12 cellular contexts compared by ENCODE assay signal in genomic region chr13:98821372-98822237, GRCh38.
A peak's percentile ranks its signal among the peaks of the same experiment; 100 is the strongest.
DNase-seq lines count a peak whose midpoint lies in the region; ATAC-seq, FAIRE-seq and TF ChIP-seq lines count a peak whose summit lies in the region.
"Had no signal": no experiment of that assay in that cellular context is flagged by ENCODE, and none has a peak within 500 bp of the region (broad histone marks: within the 10 kb centered on the region; RNA-seq: fewer than 3 reads in every experiment).

No MANE protein-coding gene starts in this region.

- H3K27ac ChIP-seq in hepatocyte (peak overlapping the region; percentile 84), small intestine (ENCODE audit: low read depth in 1 of 2, low read length in 1 of 2) (peak overlapping the region; percentile 69 to 82), brain microvascular endothelial cell (no peak overlapping the region)

- CTCF ChIA-PET in Caco-2 (lab: Charles Lee) = interaction anchor here (0.6 to 0.8 kb wide), 3 partner anchors 12 to 21 kb away, joined by 3 to 5 read pairs (median 3); no protein-coding TSS in a partner anchor

- H3K9me3 Mint-ChIP-seq in Caco-2 (ENCODE audit: unreplicated experiment) = no peaks in the 10 kb centered on the region
- H3K9me3 Mint-ChIP-seq: activated naive CD4-positive, alpha-beta T cell treated with anti-CD3 and anti-CD28 coated beads, Interleukin-2, amount 50 U/mL, for 24 hours; stimulated activated effector memory CD8-positive, alpha-beta T cell treated with anti-CD3 and anti-CD28 coated beads, Interleukin-12 subunit alpha, Interleukin-12 subunit beta, amount 100 ng/mL, for 72 hours had no signal

- no peaks in the 10 kb centered on the region for H3K79me2 ChIP-seq in hepatocyte

- TF ChIP-seq CTCF in Caco-2 (IDR thresholded peaks at IDR 0.05; ENCODE audit: insufficient read depth in 1 of 2, low read depth in 1 of 2, low read length in 1 of 2, severe bottlenecking in 1 of 2, unreplicated experiment in 1 of 2) (no peak), astrocyte of the spinal cord (IDR thresholded peaks at IDR 0.05; ENCODE audit: low read depth, low read length) (no peak), hepatocyte (IDR thresholded peaks at IDR 0.05; ENCODE audit: poor library complexity) (no peak), brain microvascular endothelial cell (IDR thresholded peaks at IDR 0.05; ENCODE audit: low read depth, low read length, missing control alignments) (no peak)

- H3K4me1 Mint-ChIP-seq in Caco-2 (ENCODE audit: low read depth, unreplicated experiment) = peaks cover 17% of the 10 kb centered on the region
- H3K4me1 Mint-ChIP-seq: stimulated activated effector memory CD8-positive, alpha-beta T cell treated with anti-CD3 and anti-CD28 coated beads, Interleukin-12 subunit alpha, Interleukin-12 subunit beta, amount 100 ng/mL, for 72 hours had no signal

- no peak overlapping the region for H2AFZ ChIP-seq in hepatocyte

- H3K27ac Mint-ChIP-seq in Caco-2 (ENCODE audit: unreplicated experiment) = peak overlapping the region; percentile 10
- H3K27ac Mint-ChIP-seq: activated naive CD4-positive, alpha-beta T cell treated with anti-CD3 and anti-CD28 coated beads, Interleukin-2, amount 50 U/mL, for 24 hours; stimulated activated effector memory CD8-positive, alpha-beta T cell treated with anti-CD3 and anti-CD28 coated beads, Interleukin-12 subunit alpha, Interleukin-12 subunit beta, amount 100 ng/mL, for 72 hours had no signal

- no peaks in the 10 kb centered on the region for H3K9me2 ChIP-seq in hepatocyte (replicated peaks; ENCODE audit: insufficient read depth)

- no peaks in the 10 kb centered on the region for H3K27me3 Mint-ChIP-seq in Caco-2 (ENCODE audit: insufficient read depth, unreplicated experiment)
- H3K27me3 Mint-ChIP-seq: activated naive CD4-positive, alpha-beta T cell treated with anti-CD3 and anti-CD28 coated beads, Interleukin-2, amount 50 U/mL, for 24 hours had no signal

- no peaks in the 10 kb centered on the region for H4K20me1 ChIP-seq in hepatocyte (ENCODE audit: insufficient read depth, poor library complexity, severe bottlenecking)

- H3K4me1 ChIP-seq in Caco-2 (peaks cover 31% of the 10 kb centered on the region), hepatocyte (ENCODE audit: insufficient read depth) (peaks cover 37% of the 10 kb centered on the region), small intestine (ENCODE audit: control insufficient read depth in 2 of 2, insufficient read depth in 1 of 2, low read depth in 1 of 2, low read length in 1 of 2) (peaks cover 12 to 16% of the 10 kb centered on the region in 2 donors)

- BruUV-seq in Caco-2 (replicated peaks; lab: Mats Ljungman, UMichigan) = no TSS peak

- H3K36me3 ChIP-seq in Caco-2 (ENCODE audit: control insufficient read depth, insufficient read depth, low read length) (no peaks in the 10 kb centered on the region), hepatocyte (replicated peaks; ENCODE audit: insufficient read depth, low read depth) (no peaks in the 10 kb centered on the region), small intestine (ENCODE audit: control insufficient read depth in 2 of 2, insufficient read depth in 2 of 2, low read length in 2 of 2) (peaks cover 2 to 7% of the 10 kb centered on the region in 2 donors), brain microvascular endothelial cell (replicated peaks) (peaks cover 5% of the 10 kb centered on the region)

- peak; percentile 54 to 59 for DNase-seq in Caco-2
- DNase-seq in astrocyte of the spinal cord (ENCODE audit: low read depth, low spot score) = peak; percentile 60
- DNase-seq in hepatocyte (ENCODE audit: low spot score) = peak; percentile 73
- peak; percentile 96 for DNase-seq in small intestine
- no peak for DNase-seq in brain microvascular endothelial cell
- DNase-seq in urothelium cell line (ENCODE audit: low spot score) = no peak
- DNase-seq: activated CD4-positive, alpha-beta T cell treated with anti-CD3 and anti-CD28 coated beads for 48 hours; NCI-H524 treated with DMSO at 0.1 percent for 48 hours had no signal

- no peaks in the 10 kb centered on the region for H3K27me3 ChIP-seq in Caco-2 (replicated peaks; ENCODE audit: control insufficient read depth, insufficient read depth, low read length)
- no peaks in the 10 kb centered on the region for H3K27me3 ChIP-seq in hepatocyte
- no peaks in the 10 kb centered on the region for H3K27me3 ChIP-seq in small intestine (ENCODE audit: control insufficient read depth in 2 of 2, insufficient read depth in 2 of 2, low read length in 2 of 2)
- no peaks in the 10 kb centered on the region for H3K27me3 ChIP-seq in brain microvascular endothelial cell (replicated peaks)

- 43% methylated on average over 9 of the region's 9 CpGs for WGBS in hepatocyte (ENCODE audit: low lambda C conversion rate, missing lambda C conversion rate)
- 29 to 51% (median 41%) methylated on average over 9 of the region's 9 CpGs for WGBS in small intestine, 3 donors

- ATAC-seq in HG03025 (IDR thresholded peaks at IDR 0.05; ENCODE audit: low FRiP score, unreplicated experiment) = no peak
- no peak for ATAC-seq in GM19455 (IDR thresholded peaks at IDR 0.05; ENCODE audit: unreplicated experiment)
- ATAC-seq: stimulated activated effector memory CD8-positive, alpha-beta T cell treated with anti-CD3 and anti-CD28 coated beads, Interleukin-12 subunit alpha, Interleukin-12 subunit beta, amount 100 ng/mL, for 72 hours had no signal

- peak; percentile 62 for FAIRE-seq in small intestine (lab: Jason Lieb, UNC)
- no peak for FAIRE-seq in urothelium cell line (lab: Jason Lieb, UNC)

- H3K9me3 ChIP-seq in Caco-2 (no peaks in the 10 kb centered on the region), hepatocyte (ENCODE audit: low read depth) (no peaks in the 10 kb centered on the region), small intestine (ENCODE audit: control insufficient read depth, low read depth) (no peaks in the 10 kb centered on the region)

- POLR2A ChIA-PET in Caco-2 (lab: Charles Lee) = interaction anchor here (0.6 kb wide), 1 partner anchor 135 kb away, joined by 3 read pairs; no protein-coding TSS in a partner anchor

- no peak overlapping the region for H3K4me3 ChIP-seq in Caco-2 (ENCODE audit: low read depth, low read length)
- no peak overlapping the region for H3K4me3 ChIP-seq in astrocyte of the spinal cord (ENCODE audit: low read depth, low read length)
- no peak overlapping the region for H3K4me3 ChIP-seq in hepatocyte
- H3K4me3 ChIP-seq in small intestine (ENCODE audit: low read depth in 1 of 2, low read length in 2 of 2) = no peak overlapping the region
- no peak overlapping the region for H3K4me3 ChIP-seq in brain microvascular endothelial cell (ENCODE audit: low read depth, low read length)

- peak overlapping the region; percentile 32 for H3K4me3 Mint-ChIP-seq in Caco-2 (ENCODE audit: unreplicated experiment)
- H3K4me3 Mint-ChIP-seq: activated naive CD4-positive, alpha-beta T cell treated with anti-CD3 and anti-CD28 coated beads, Interleukin-2, amount 50 U/mL, for 24 hours; stimulated activated effector memory CD8-positive, alpha-beta T cell treated with anti-CD3 and anti-CD28 coated beads, Interleukin-12 subunit alpha, Interleukin-12 subunit beta, amount 100 ng/mL, for 72 hours had no signal

- intact Hi-C loops in Caco-2 (cut with micrococcal nuclease; ENCODE audit: unreplicated experiment) = loop anchor here (1.0 to 2.0 kb wide), 3 partner anchors 21 to 69 kb away; partner anchors contain the start of gene SLC15A1

- peaks cover 56% of the 10 kb centered on the region for H3K36me3 Mint-ChIP-seq in Caco-2 (ENCODE audit: insufficient read depth, unreplicated experiment)

- in situ Hi-C loops in astrocyte of the spinal cord (cut with HindIII; ENCODE audit: low sequenced_read_pairs) = no loop called here
- in situ Hi-C loops in brain microvascular endothelial cell (cut with HindIII; ENCODE audit: low pct_ligation_motif_present, low sequenced_read_pairs) = no loop called here

- H3K4me2 ChIP-seq in hepatocyte = peak overlapping the region; percentile 25

Comparison
In these comparisons a context has a peak if more than half of its experiments do, and no peak if none do; other contexts are left out.
1. DNase-seq: peak in Caco-2 (2 of 2), astrocyte of the spinal cord (single experiment), hepatocyte (single experiment) and small intestine (single experiment); none in brain microvascular endothelial cell (single experiment) and urothelium cell line (single experiment).